17 cellular contexts compared by ENCODE assay signal in the genomic region with DNA sequence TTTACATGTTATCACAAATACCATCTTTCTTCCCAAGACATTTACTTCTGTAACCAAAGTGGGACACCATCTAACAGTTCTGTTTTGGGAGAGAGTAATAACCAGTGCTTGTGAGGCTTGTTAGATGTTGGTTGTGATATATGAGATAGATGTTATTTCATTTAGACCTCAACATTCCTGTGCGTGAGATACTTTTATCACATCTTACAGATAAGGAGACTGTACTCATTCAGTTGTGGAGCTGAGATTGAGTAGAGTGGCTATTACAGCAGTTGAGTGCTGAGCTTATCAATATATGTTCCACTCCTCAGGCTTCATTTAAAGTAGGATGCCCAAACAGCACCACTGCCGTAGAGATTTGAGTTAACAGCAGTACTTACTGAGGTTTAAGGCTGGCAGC. TPM values are rescaled to one million over a fixed set of nuclear protein-coding genes. Genes with fewer than 3 reads are reported as not detected.
DNase-seq lines count a peak whose midpoint lies in the region; ATAC-seq, FAIRE-seq and TF ChIP-seq lines count a peak whose summit lies in the region.
"Had no signal": no experiment of that assay in that cellular context is flagged by ENCODE, and none has a peak within 500 bp of the region (broad histone marks: within the 10 kb centered on the region; RNA-seq: fewer than 3 reads in every experiment).

No MANE protein-coding gene starts in this region.

- H3K36me3 ChIP-seq in BLaER1 treated with 17β-estradiol and CSF1 and Interleukin-3, amounts not matched to agents 10 nM and 100 nM = peaks cover 31 to 54% (median 46%) of the 10 kb centered on the region in 11 experiments
- H3K36me3 ChIP-seq in Loucy (ENCODE audit: insufficient read depth, low read length) (peaks cover 36% of the 10 kb centered on the region; the same call in 1 of the 2 replicates), astrocyte (ENCODE audit: insufficient read depth, low read length) (peaks cover 39% of the 10 kb centered on the region)

- H2AFZ ChIP-seq in Loucy (ENCODE audit: low read length) = no peak overlapping the region
- no peak overlapping the region for H2AFZ ChIP-seq in astrocyte (ENCODE audit: low read depth, low read length)
- H2AFZ ChIP-seq: GM23338 had no signal

- intact Hi-C loops in left colon (cut with DNase I, micrococcal nuclease) = no loop called here

- peak overlapping the region in 1 of 11 experiments; percentile 9; a peak in 3 of 22 replicates for H3K9ac ChIP-seq in BLaER1 treated with 17β-estradiol and CSF1 and Interleukin-3, amounts not matched to agents 10 nM and 100 nM
- H3K9ac ChIP-seq in Loucy (ENCODE audit: low read depth, low read length, poor library complexity, severe bottlenecking) (peak overlapping the region; percentile 46), astrocyte (ENCODE audit: low read length) (no peak overlapping the region)
- H3K9ac ChIP-seq: BLaER1 had no signal

- H3K27me3 Mint-ChIP-seq in astrocyte (ENCODE audit: low read depth, unreplicated experiment) (no peaks in the 10 kb centered on the region), naive B cell (no peaks in the 10 kb centered on the region), mesothelial cell of epicardium (ENCODE audit: low read depth) (no peaks in the 10 kb centered on the region)
- H3K27me3 Mint-ChIP-seq: CD4-positive, alpha-beta T cell had no signal

- no peak for TF ChIP-seq CTCF in Loucy (conservative IDR thresholded peaks at IDR 0.05; ENCODE audit: low read length)
- TF ChIP-seq CTCF in astrocyte (IDR thresholded peaks at IDR 0.05; ENCODE audit: insufficient read depth, low read depth, low read length) = no peak
- no peak for TF ChIP-seq CTCF in mesothelial cell of epicardium (IDR thresholded peaks at IDR 0.05; ENCODE audit: unreplicated experiment)

- FAIRE-seq in astrocyte (lab: Jason Lieb, UNC) = no peak
- FAIRE-seq: A204.1, G401.6, GM12892 had no signal

- H3K4me2 ChIP-seq in BLaER1 treated with 17β-estradiol and CSF1 and Interleukin-3, amounts not matched to agents 10 nM and 100 nM = peak overlapping the region in 9 of 11 experiments; percentile 18 to 91 (median 62); a peak in 8 of 22 replicates
- H3K4me2 ChIP-seq in Loucy (ENCODE audit: low read depth, low read length, poor library complexity, severe bottlenecking) = peak overlapping the region; percentile 63
- no peak overlapping the region for H3K4me2 ChIP-seq in astrocyte (ENCODE audit: low read length)
- H3K4me2 ChIP-seq: GM23338 had no signal

- ATAC-seq in naive B cell (ENCODE audit: low read depth in 2 of 2) (no peak), left colon (no peak)

- no peaks in the 10 kb centered on the region for H3F3A ChIP-seq in Loucy (ENCODE audit: low read depth)

- H3K4me3 ChIP-seq in BLaER1 treated with 17β-estradiol and CSF1 and Interleukin-3, amounts not matched to agents 10 nM and 100 nM = no peak overlapping the region
- H3K4me3 ChIP-seq in Loucy (ENCODE audit: low read length, poor library complexity, severe bottlenecking) = no peak overlapping the region
- H3K4me3 ChIP-seq in astrocyte (ENCODE audit: insufficient read depth, low read depth, low read length) = no peak overlapping the region
- H3K4me3 ChIP-seq: BLaER1, GM23338 had no signal

- H3K27ac Mint-ChIP-seq in astrocyte (ENCODE audit: unreplicated experiment) (peak overlapping the region; percentile 3), naive B cell (peak overlapping the region in 4 of 6 donors; percentile 14 to 93 (median 86)), mesothelial cell of epicardium (no peak overlapping the region)
- H3K27ac Mint-ChIP-seq: CD4-positive, alpha-beta T cell; GM23338 had no signal

- H3K36me3 Mint-ChIP-seq in astrocyte (ENCODE audit: low read depth, unreplicated experiment) = peaks cover 9% of the 10 kb centered on the region
- H3K36me3 Mint-ChIP-seq in naive B cell = peaks cover 23 to 31% of the 10 kb centered on the region in 2 donors
- H3K36me3 Mint-ChIP-seq in mesothelial cell of epicardium = peaks cover 25% of the 10 kb centered on the region

- peak overlapping the region in 9 of 11 experiments; percentile 76 to 98 (median 94); a peak in 18 of 22 replicates for H3K27ac ChIP-seq in BLaER1 treated with 17β-estradiol and CSF1 and Interleukin-3, amounts not matched to agents 10 nM and 100 nM
- H3K27ac ChIP-seq in astrocyte (ENCODE audit: low read depth, low read length) = no peak overlapping the region
- H3K27ac ChIP-seq: HL-60 had no signal

- DNase-seq in astrocyte (ENCODE audit: low read depth) = no peak
- DNase-seq in naive B cell = no peak
- DNase-seq in left colon = no peak
- no peak for DNase-seq in mesothelial cell of epicardium (ENCODE audit: low spot score in 2 of 2, unreplicated experiment in 2 of 2)
- DNase-seq in activated naive CD4-positive, alpha-beta T cell treated with Interleukin-2 at 50 U/mL for 16 hours = no peak
- DNase-seq: CD4-positive, alpha-beta T cell; DMS79; EL; H7 had no signal

- H4K20me1 ChIP-seq in BLaER1 treated with 17β-estradiol and CSF1 and Interleukin-3, amounts not matched to agents 10 nM and 100 nM = no peaks in the 10 kb centered on the region
- H4K20me1 ChIP-seq in Loucy (ENCODE audit: insufficient read depth, low read length, poor library complexity, severe bottlenecking) (no peaks in the 10 kb centered on the region), astrocyte (ENCODE audit: insufficient read depth, low read length) (peaks cover 4% of the 10 kb centered on the region)
- H4K20me1 ChIP-seq: BLaER1 had no signal

- H3K4me1 ChIP-seq in BLaER1 treated with 17β-estradiol and CSF1 and Interleukin-3, amounts not matched to agents 10 nM and 100 nM = peaks cover 62 to 80% (median 73%) of the 10 kb centered on the region in 10 experiments
- H3K4me1 ChIP-seq in Loucy (ENCODE audit: insufficient read depth, low read length, poor library complexity, severe bottlenecking) (peaks cover 70% of the 10 kb centered on the region), astrocyte (ENCODE audit: insufficient read depth, low read length) (no peaks in the 10 kb centered on the region)

- H3K9me3 Mint-ChIP-seq in astrocyte (ENCODE audit: unreplicated experiment) (no peaks in the 10 kb centered on the region), naive B cell (peaks cover 0 to 23% (median 14%) of the 10 kb centered on the region in 7 donors), mesothelial cell of epicardium (no peaks in the 10 kb centered on the region)
- H3K9me3 Mint-ChIP-seq: CD4-positive, alpha-beta T cell; GM23338 had no signal

- H3K4me3 Mint-ChIP-seq in astrocyte (ENCODE audit: unreplicated experiment) = no peak overlapping the region
- H3K4me3 Mint-ChIP-seq in naive B cell = peak overlapping the region in 2 of 8 donors; percentile 29 to 86
- H3K4me3 Mint-ChIP-seq in mesothelial cell of epicardium = no peak overlapping the region
- H3K4me3 Mint-ChIP-seq: CD4-positive, alpha-beta T cell; GM23338 had no signal

- H3K9me2 ChIP-seq in Loucy (replicated peaks; ENCODE audit: low read depth, low read length) = no peaks in the 10 kb centered on the region

- no peaks in the 10 kb centered on the region for H3K27me3 ChIP-seq in BLaER1 treated with 17β-estradiol and CSF1 and Interleukin-3, amounts not matched to agents 10 nM and 100 nM
- H3K27me3 ChIP-seq in Loucy (ENCODE audit: insufficient read depth, low read length, poor library complexity, severe bottlenecking) = no peaks in the 10 kb centered on the region
- no peaks in the 10 kb centered on the region for H3K27me3 ChIP-seq in astrocyte (ENCODE audit: insufficient read depth, low read length)
- H3K27me3 ChIP-seq: BLaER1 had no signal

- H3K9me3 ChIP-seq in BLaER1 treated with 17β-estradiol and CSF1 and Interleukin-3, amounts not matched to agents 10 nM and 100 nM (replicated peaks in 1 of 11) = peaks cover 0 to 54% (median 16%) of the 10 kb centered on the region in 11 experiments; a peak in 18 of 22 replicates
- H3K9me3 ChIP-seq in Loucy (ENCODE audit: insufficient read depth, low read depth, low read length) (no peaks in the 10 kb centered on the region), astrocyte (ENCODE audit: insufficient read depth, low read depth, low read length) (no peaks in the 10 kb centered on the region)

- H3K4me1 Mint-ChIP-seq in astrocyte (ENCODE audit: low read depth, unreplicated experiment) (peaks cover 5% of the 10 kb centered on the region), naive B cell (peaks cover 15 to 24% (median 17%) of the 10 kb centered on the region in 3 donors), mesothelial cell of epicardium (peaks cover 17% of the 10 kb centered on the region)

- peaks cover 6% of the 10 kb centered on the region for H3K79me2 ChIP-seq in Loucy (ENCODE audit: insufficient read depth, low read length)
- no peaks in the 10 kb centered on the region for H3K79me2 ChIP-seq in astrocyte (ENCODE audit: insufficient read depth, low read length)

RNA-seq across cellular contexts. Expression of a gene that starts 43.1 kb away (rescaled TPM):
- total RNA-seq in astrocyte (27.4 and 29.6 TPM in 2 replicates), left colon (10 to 100 TPM in 1 of 2 donors, 1 to 10 TPM in 1; 9.4 to 10.3 TPM), mesothelial cell of epicardium (21.4 to 23.1 TPM (median 21.7 TPM) in 3 replicates)
- polyA plus RNA-seq in naive B cell (ENCODE audit: low read depth in 6 of 6) = 10 to 100 TPM; 29.8 to 50.0 (median 39.3) TPM
